11 cellular contexts compared by ENCODE assay signal in the genomic region with DNA sequence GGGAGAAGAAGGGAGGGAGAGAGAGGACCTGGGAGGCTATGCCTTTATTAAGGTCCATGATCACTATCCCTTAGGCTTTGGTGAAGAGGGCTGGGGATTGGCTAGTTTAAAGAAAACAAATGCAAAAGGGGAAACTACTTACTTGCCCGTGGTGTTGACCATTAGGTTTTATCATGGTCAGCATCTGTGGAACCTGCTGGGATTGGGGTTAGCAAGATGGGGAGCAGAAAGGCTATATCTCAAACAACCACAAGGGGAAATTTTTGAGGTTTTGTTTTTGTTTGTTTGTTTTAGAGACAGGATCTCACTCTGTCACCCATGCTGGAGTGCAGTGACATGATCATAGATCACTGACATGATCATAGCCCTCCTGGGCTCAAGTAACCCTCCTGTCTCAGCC. TPM values are rescaled to one million over a fixed set of nuclear protein-coding genes. Genes with fewer than 3 reads are reported as not detected.
A peak's percentile ranks its signal among the peaks of the same experiment; 100 is the strongest.
DNase-seq lines count a peak whose midpoint lies in the region; ATAC-seq and TF ChIP-seq lines count a peak whose summit lies in the region.
"Had no signal": no experiment of that assay in that cellular context is flagged by ENCODE, and none has a peak within 500 bp of the region (broad histone marks: within the 10 kb centered on the region; RNA-seq: fewer than 3 reads in every experiment).

No MANE protein-coding gene starts in this region.

- H3K36me3 Mint-ChIP-seq in T-helper 17 cell (ENCODE audit: low read depth) (peaks cover 2% of the 10 kb centered on the region), neural crest cell (ENCODE audit: low read depth) (no peaks in the 10 kb centered on the region)

- CTCF ChIA-PET in GM10248 (lab: Yijun Ruan, JAX), result interaction anchor here (0.8 to 1.7 kb wide), 7 partner anchors 9 to 67 kb away, joined by 3 to 9 read pairs (median 4); partner anchors contain the start of gene RAD23B

- no peaks in the 10 kb centered on the region for H3K9me3 ChIP-seq in T-helper 17 cell (ENCODE audit: control insufficient read depth, low read length, poor library complexity, severe bottlenecking)

- POLR2A ChIA-PET in GM10248 (lab: Yijun Ruan, JAX), result no interaction called here

- H3K27ac Mint-ChIP-seq in T-helper 17 cell (no peak overlapping the region), neural crest cell (ENCODE audit: unreplicated experiment) (no peak overlapping the region)
- H3K27ac Mint-ChIP-seq: activated T-cell treated with anti-CD3 and anti-CD28 coated beads, Interleukin-2, amount 50 U/mL, for 24 hours; dendritic cell treated with granulocyte-macrophage colony-stimulating factor and Interleukin-4, amounts not matched to agents 40 ng/mL and 50 ng/mL, for 4 days; stimulated activated naive CD8-positive, alpha-beta T cell treated with anti-CD3 and anti-CD28 coated beads, Interleukin-15, Interleukin-2, amounts not matched to agents 100 ng/mL and 50 ng/mL, for 24 hours had no signal

- ATAC-seq in GM18867 (IDR thresholded peaks at IDR 0.05; ENCODE audit: unreplicated experiment), result peak; percentile 83
- ATAC-seq in HG02642 (IDR thresholded peaks at IDR 0.05; ENCODE audit: poor library complexity, unreplicated experiment), result peak; percentile 63
- peak; percentile 48 for ATAC-seq in T-helper 17 cell

- H3K4me3 Mint-ChIP-seq in T-helper 17 cell (no peak overlapping the region), neural crest cell (no peak overlapping the region)
- H3K4me3 Mint-ChIP-seq: activated T-cell treated with anti-CD3 and anti-CD28 coated beads, Interleukin-2, amount 50 U/mL, for 24 hours; dendritic cell treated with granulocyte-macrophage colony-stimulating factor and Interleukin-4, amounts not matched to agents 40 ng/mL and 50 ng/mL, for 4 days; stimulated activated naive CD8-positive, alpha-beta T cell treated with anti-CD3 and anti-CD28 coated beads, Interleukin-15, Interleukin-2, amounts not matched to agents 100 ng/mL and 50 ng/mL, for 24 hours had no signal

- H3K27me3 Mint-ChIP-seq in T-helper 17 cell, result peaks cover 53% of the 10 kb centered on the region
- H3K27me3 Mint-ChIP-seq in neural crest cell (ENCODE audit: low read depth), result peaks cover 14% of the 10 kb centered on the region

- DNase-seq in T-helper 17 cell (no peak), neural crest cell (ENCODE audit: low read depth, low spot score) (no peak), GM10248 (ENCODE audit: extremely low spot score) (no peak), NCI-H446 treated with DMSO at 0.1 percent for 48 hours (lab: John Stamatoyannopoulos, UW) (no peak), mesenteric fat pad (ENCODE audit: low spot score) (no peak), NCI-H2107 (lab: John Stamatoyannopoulos, UW) (no peak)
- DNase-seq: activated T-cell treated with anti-CD3 and anti-CD28 coated beads, Interleukin-2, amount 50 U/mL, for 24 hours had no signal

- TF ChIP-seq CTCF in neural crest cell (conservative IDR thresholded peaks at IDR 0.05) (peak; percentile 30), GM10248 (IDR thresholded peaks at IDR 0.05; ENCODE audit: control extremely low read depth, extremely low read depth, low read depth, missing control alignments) (no peak)

- H3K4me1 Mint-ChIP-seq in T-helper 17 cell (peaks cover 10% of the 10 kb centered on the region), neural crest cell (no peaks in the 10 kb centered on the region)

- no peaks in the 10 kb centered on the region for H3K9me3 Mint-ChIP-seq in neural crest cell
- H3K9me3 Mint-ChIP-seq: activated T-cell treated with anti-CD3 and anti-CD28 coated beads, Interleukin-2, amount 50 U/mL, for 24 hours; dendritic cell treated with granulocyte-macrophage colony-stimulating factor and Interleukin-4, amounts not matched to agents 40 ng/mL and 50 ng/mL, for 4 days; stimulated activated naive CD8-positive, alpha-beta T cell treated with anti-CD3 and anti-CD28 coated beads, Interleukin-15, Interleukin-2, amounts not matched to agents 100 ng/mL and 50 ng/mL, for 24 hours had no signal

RNA-seq across cellular contexts. Expression of gene RAD23B, which starts 9.0 kb away (rescaled TPM):
- total RNA-seq in T-helper 17 cell (10 to 100 TPM; 64.8 to 75.8 TPM), neural crest cell (141 and 151 TPM in 2 replicates), mesenteric fat pad (165 TPM)
